8 cellular contexts compared by ENCODE assay signal in the genomic region with DNA sequence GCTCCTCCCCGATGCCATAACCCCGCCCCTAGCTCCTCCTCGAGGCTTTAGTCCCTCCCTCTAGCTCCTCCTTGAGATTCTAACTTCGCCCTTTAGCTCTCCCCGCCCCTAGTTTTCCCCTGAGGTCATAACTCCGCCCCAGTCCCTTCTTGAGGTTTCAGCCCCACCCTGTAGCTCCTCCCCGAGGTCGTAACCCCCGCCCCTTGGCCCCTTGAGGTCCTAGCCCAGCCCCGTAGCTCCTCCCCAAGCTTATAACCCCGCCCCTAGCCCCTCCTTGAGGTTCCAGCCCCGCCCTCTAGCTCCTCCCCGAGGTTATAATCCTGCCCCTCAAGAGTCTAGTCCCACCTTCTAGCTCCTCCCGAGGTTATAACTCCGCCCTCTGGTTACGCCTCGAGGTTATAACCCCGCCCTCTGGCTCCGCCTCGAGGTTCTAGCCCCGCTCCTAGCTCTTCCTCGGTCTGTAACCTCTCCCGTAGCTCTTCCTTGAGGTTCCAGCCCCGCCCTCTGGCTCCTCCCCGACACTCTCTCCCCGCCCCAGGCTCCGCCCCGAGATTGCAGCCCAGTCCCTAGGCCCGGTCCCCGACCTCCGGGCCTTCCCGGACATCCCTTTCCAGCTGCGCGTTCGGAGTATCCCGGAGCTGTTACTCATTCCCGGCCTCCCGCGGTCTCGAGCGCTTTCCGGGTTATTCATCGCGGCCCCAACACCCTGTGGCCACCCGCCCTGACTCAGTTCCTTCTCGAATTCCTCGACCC. TPM values are rescaled to one million over a fixed set of nuclear protein-coding genes. Genes with fewer than 3 reads are reported as not detected.
DNase-seq lines count a peak whose midpoint lies in the region; ATAC-seq, FAIRE-seq and TF ChIP-seq lines count a peak whose summit lies in the region.

No MANE protein-coding gene starts in this region.

- CTCF ChIA-PET in AG04450 (lab: Charles Lee): interaction anchor here (0.6 to 1.6 kb wide), 27 partner anchors 9 to 237 kb away, joined by 3 to 10 read pairs (median 4); a partner anchor contains a TSS

- ATAC-seq in GM18909 (IDR thresholded peaks at IDR 0.05; ENCODE audit: poor library complexity, unreplicated experiment): peak; percentile 87
- ATAC-seq in HG03159 (IDR thresholded peaks at IDR 0.05; ENCODE audit: unreplicated experiment): peak; percentile 79

- H3K9me3 ChIP-seq in AG04450 (ENCODE audit: control insufficient read depth, insufficient read depth, low read length): no peaks in the 10 kb centered on the region; the same call in 1 of the 2 replicates
- no peaks in the 10 kb centered on the region for H3K9me3 ChIP-seq in kidney (ENCODE audit: control insufficient read depth in 1 of 2, low read length in 2 of 2)

- peaks cover 4 to 9% of the 10 kb centered on the region in 2 donors for H3K4me1 ChIP-seq in kidney (ENCODE audit: control insufficient read depth in 1 of 2, insufficient read depth in 1 of 2, low read depth in 1 of 2, low read length in 2 of 2)

- H3K27ac ChIP-seq in AG04450 (ENCODE audit: low read depth, low read length) (peak overlapping the region; percentile 98), kidney (ENCODE audit: low read depth in 2 of 2, low read length in 2 of 2) (peak overlapping the region; percentile 68 to 76)

- peak overlapping the region in 1 of 2 donors; percentile 64 for H3K9ac ChIP-seq in kidney (ENCODE audit: low read length in 2 of 2)

- TF ChIP-seq CTCF in AG04450 (IDR thresholded peaks at IDR 0.05; ENCODE audit: low read depth, low read length): no peak
- TF ChIP-seq CTCF in kidney (IDR thresholded peaks at IDR 0.05; ENCODE audit: borderline replicate concordance, extremely low read depth, insufficient read depth): no peak

- no peaks in the 10 kb centered on the region for H3K36me3 ChIP-seq in kidney (ENCODE audit: control insufficient read depth in 1 of 2, insufficient read depth in 2 of 2, low read length in 2 of 2)

- intact Hi-C loops in kidney (cut with DNase I): no loop called here

- H3K4me3 ChIP-seq in AG04450 (ENCODE audit: low read depth, low read length) (peak overlapping the region; percentile 94), kidney (ENCODE audit: low read length in 2 of 2) (peak overlapping the region; percentile 63 to 65)

- DNase-seq in AG04450 (ENCODE audit: low read depth, low spot score) (peak; percentile 100), NCI-H2227 (lab: John Stamatoyannopoulos, UW; ENCODE audit: unreplicated experiment) (peak; percentile 98), cerebellum (ENCODE audit: low spot score) (peak; percentile 100), kidney (peak; percentile 100)
- peak; percentile 91 for DNase-seq in activated CD4-positive, alpha-beta T cell treated with anti-CD3 and anti-CD28 coated beads for 1 hour
- peak; percentile 90 to 91 for DNase-seq in stimulated activated CD4-positive, alpha-beta T cell treated with anti-CD3 and anti-CD28 coated beads, Interleukin-15, amount 100 ng/mL, for 1 hour (ENCODE audit: low read depth in 1 of 2, low spot score in 1 of 2)

- POLR2A ChIA-PET in AG04450 (lab: Yijun Ruan, JAX): interaction anchor here (0.6 to 3.0 kb wide), 16 partner anchors 10 to 205 kb away, joined by 3 to 17 read pairs (median 4); a partner anchor contains a TSS

- FAIRE-seq in kidney (lab: Jason Lieb, UNC): peak; percentile 88

- H3K27me3 ChIP-seq in AG04450 (ENCODE audit: control insufficient read depth, insufficient read depth, low read length): no peaks in the 10 kb centered on the region

RNA-seq across cellular contexts. Expression of a gene that starts 1.4 kb away (rescaled TPM):
- 75.5 and 89.9 TPM in 2 replicates for polyA plus RNA-seq in AG04450 (2011; rRNA removed)
- polyA minus RNA-seq in AG04450 (2011; rRNA and poly(A)+ RNA removed): 53.3 and 65.0 TPM in 2 replicates
- 4.4 TPM for total RNA-seq in cerebellum
- 17.0 TPM for total RNA-seq in kidney
- polyA plus RNA-seq in kidney (ENCODE audit: insufficient read depth, low read depth, low replicate concordance): 3.9 TPM

RNA-seq across cellular contexts. Expression of a gene that starts 28.9 kb away (rescaled TPM):
- polyA plus RNA-seq in AG04450 (2011; rRNA removed) (3.7 and 5.3 TPM in 2 replicates), kidney (ENCODE audit: insufficient read depth, low read depth, low replicate concordance) (47.0 TPM)
- 2.3 and 3.0 TPM in 2 replicates for polyA minus RNA-seq in AG04450 (2011; rRNA and poly(A)+ RNA removed)
- total RNA-seq in cerebellum (43.0 TPM), kidney (25.3 TPM)

RNA-seq across cellular contexts. Expression of a gene that starts 47.3 kb away (rescaled TPM):
- polyA plus RNA-seq in AG04450 (2011; rRNA removed): not detected in 2 replicates
- polyA minus RNA-seq in AG04450 (2011; rRNA and poly(A)+ RNA removed): not detected in 2 replicates
- total RNA-seq in cerebellum: not detected
- total RNA-seq in kidney: not detected
- not detected for polyA plus RNA-seq in kidney (ENCODE audit: insufficient read depth, low read depth, low replicate concordance)

RNA-seq across cellular contexts. Expression of a gene that starts 49.2 kb away (rescaled TPM):
- polyA plus RNA-seq in AG04450 (2011; rRNA removed) (18.7 and 23.2 TPM in 2 replicates), kidney (ENCODE audit: insufficient read depth, low read depth, low replicate concordance) (95.4 TPM)
- polyA minus RNA-seq in AG04450 (2011; rRNA and poly(A)+ RNA removed): 4.1 and 4.6 TPM in 2 replicates
- total RNA-seq in cerebellum (66.2 TPM), kidney (44.3 TPM)

RNA-seq across cellular contexts. Expression of a gene that starts 56.7 kb away (rescaled TPM):
- 0.07 and 0.12 TPM in 2 replicates for polyA plus RNA-seq in AG04450 (2011; rRNA removed)
- polyA minus RNA-seq in AG04450 (2011; rRNA and poly(A)+ RNA removed): not detected in 2 replicates
- total RNA-seq in cerebellum: 0.09 TPM
- total RNA-seq in kidney: 0.28 TPM
- polyA plus RNA-seq in kidney (ENCODE audit: insufficient read depth, low read depth, low replicate concordance): 0.22 TPM

Comparison
In these comparisons a context has a peak if more than half of its experiments do, and no peak if none do; other contexts are left out.
1. Peak in every context shown above with its lines: DNase-seq, ATAC-seq, H3K4me3 ChIP-seq and H3K27ac ChIP-seq.